In genomic region chr5:14250094-14250777, GRCh38 we compare ENCODE assay signal across 8 cellular contexts.
DNase-seq lines count a peak whose midpoint lies in the region; ATAC-seq and FAIRE-seq lines count a peak whose summit lies in the region.

No MANE protein-coding gene starts in this region.

- peak; percentile 95 for DNase-seq in COR-L47 (lab: John Stamatoyannopoulos, UW)
- no peak for DNase-seq in HTR-8/SVneo (ENCODE audit: insufficient read length, low spot score)
- DNase-seq in SHP77 treated with DMSO at 0.1 percent for 48 hours (lab: John Stamatoyannopoulos, UW), result peak; percentile 98
- peak; percentile 43 to 77 for DNase-seq in frontal cortex (ENCODE audit: low spot score in 2 of 2)
- DNase-seq in pons (ENCODE audit: low spot score), result peak; percentile 85
- DNase-seq in stimulated activated CD4-positive, alpha-beta T cell treated with anti-CD3 and anti-CD28 coated beads, Interleukin-4, amount 100 ng/mL, for 24 hours, result no peak

- FAIRE-seq in HTR-8/SVneo (lab: Jason Lieb, UNC) (peak; percentile 72), frontal cortex (lab: Jason Lieb, UNC) (no peak)

- no peak for ATAC-seq in GM19455 (IDR thresholded peaks at IDR 0.05; ENCODE audit: unreplicated experiment)
- no peak for ATAC-seq in HG03439 (IDR thresholded peaks at IDR 0.05; ENCODE audit: unreplicated experiment)

Comparison
In these comparisons a context has a peak if more than half of its experiments do, and no peak if none do; other contexts are left out.
1. DNase-seq: peak in COR-L47 (single experiment), SHP77 treated with DMSO at 0.1 percent for 48 hours (single experiment), frontal cortex (2 of 2) and pons (single experiment); none in HTR-8/SVneo (single experiment) and stimulated activated CD4-positive, alpha-beta T cell treated with anti-CD3 and anti-CD28 coated beads, Interleukin-4, amount 100 ng/mL, for 24 hours (single experiment).